In genomic region chr10:122054046-122055025, GRCh38 we compare ENCODE assay signal across 9 cellular contexts.
DNase-seq lines count a peak whose midpoint lies in the region; ATAC-seq and TF ChIP-seq lines count a peak whose summit lies in the region.
"Had no signal": no experiment of that assay in that cellular context is flagged by ENCODE, and none has a peak within 500 bp of the region (broad histone marks: within the 10 kb centered on the region; RNA-seq: fewer than 3 reads in every experiment).

No MANE protein-coding gene starts in this region.

- no peak for DNase-seq in OCI-LY7 (ENCODE audit: low spot score)
- peak; percentile 82 for DNase-seq in fibroblast of mammary gland (ENCODE audit: low read depth)
- DNase-seq in retinal pigment epithelial cell (ENCODE audit: low read depth), result no peak
- no peak for DNase-seq in OCI-M2 (lab: John Stamatoyannopoulos, UW; ENCODE audit: unreplicated experiment)
- DNase-seq in cortex of kidney (lab: John Stamatoyannopoulos, UW), result no peak
- DNase-seq in stimulated activated naive B cell treated with anti-CD40 and anti-IgM and Interleukin-4, amounts not matched to agents 10 μg/mL and 1 μg/mL and 100 μg/mL, for 72 hours, result no peak
- DNase-seq: NK-92 treated with Interleukin-12 subunit alpha and Interleukin-12 subunit beta, amount 100 ng/mL, for 24 hours had no signal

- peak; percentile 51; the same call in 1 of the 2 replicates for TF ChIP-seq CTCF in GM12875 (IDR thresholded peaks at IDR 0.05; ENCODE audit: borderline replicate concordance, insufficient read depth, low read depth, low read length)
- peak; percentile 70 for TF ChIP-seq CTCF in OCI-LY7 (conservative IDR thresholded peaks at IDR 0.05; ENCODE audit: low read length)
- TF ChIP-seq CTCF in fibroblast of mammary gland (conservative IDR thresholded peaks at IDR 0.05; ENCODE audit: control insufficient read depth, insufficient read depth, low read depth, low read length), result peak; percentile 86
- TF ChIP-seq CTCF in retinal pigment epithelial cell (conservative IDR thresholded peaks at IDR 0.05; ENCODE audit: low read depth, low read length), result peak; percentile 69

- H3K4me3 ChIP-seq in GM12875 (ENCODE audit: low read depth, low read length) (no peak overlapping the region), OCI-LY7 (ENCODE audit: low read depth, low read length, poor library complexity, severe bottlenecking) (no peak overlapping the region), fibroblast of mammary gland (ENCODE audit: control insufficient read depth, low read depth, low read length) (no peak overlapping the region), retinal pigment epithelial cell (ENCODE audit: low read length) (no peak overlapping the region)

- no peaks in the 10 kb centered on the region for H3K4me1 Mint-ChIP-seq in stimulated activated naive B cell treated with anti-CD40 and anti-IgM and Interleukin-4, amounts not matched to agents 10 μg/mL and 1 μg/mL and 100 μg/mL, for 72 hours

- H3K9me2 ChIP-seq in OCI-LY7 (ENCODE audit: insufficient read depth, low read length), result no peaks in the 10 kb centered on the region

- H3K4me1 ChIP-seq in OCI-LY7 (ENCODE audit: insufficient read depth, low read length, poor library complexity, severe bottlenecking), result no peaks in the 10 kb centered on the region

- H3K27me3 Mint-ChIP-seq in stimulated activated naive B cell treated with anti-CD40 and anti-IgM and Interleukin-4, amounts not matched to agents 10 μg/mL and 1 μg/mL and 100 μg/mL, for 72 hours, result peaks cover 4 to 6% of the 10 kb centered on the region in 2 donors

- CTCF ChIA-PET in OCI-LY7 (lab: Charles Lee; ENCODE audit: unreplicated experiment), result no interaction called here

- H3K27ac Mint-ChIP-seq in stimulated activated naive B cell treated with anti-CD40 and anti-IgM and Interleukin-4, amounts not matched to agents 10 μg/mL and 1 μg/mL and 100 μg/mL, for 72 hours, result no peak overlapping the region

- H3K27ac ChIP-seq in OCI-LY7 (ENCODE audit: low read depth, low read length, poor library complexity, severe bottlenecking), result no peak overlapping the region

- no peaks in the 10 kb centered on the region for H3K79me2 ChIP-seq in OCI-LY7 (ENCODE audit: insufficient read depth, low read depth, low read length)

- H3K36me3 ChIP-seq in OCI-LY7 (ENCODE audit: insufficient read depth, low read length), result no peaks in the 10 kb centered on the region

- H3K4me2 ChIP-seq in OCI-LY7 (ENCODE audit: low read length), result no peak overlapping the region

- H2AFZ ChIP-seq in OCI-LY7 (ENCODE audit: low read length), result no peak overlapping the region

- BruUV-seq in OCI-LY7 (replicated peaks; lab: Mats Ljungman, UMichigan), result no TSS peak

- POLR2A ChIA-PET in OCI-LY7 (lab: Charles Lee), result no interaction called here

- H3K9me3 Mint-ChIP-seq in stimulated activated naive B cell treated with anti-CD40 and anti-IgM and Interleukin-4, amounts not matched to agents 10 μg/mL and 1 μg/mL and 100 μg/mL, for 72 hours, result peaks cover 5 to 6% of the 10 kb centered on the region in 2 donors

- H3K9me3 ChIP-seq in OCI-LY7 (ENCODE audit: low read length), result no peaks in the 10 kb centered on the region

- no peak overlapping the region for H3K4me3 Mint-ChIP-seq in stimulated activated naive B cell treated with anti-CD40 and anti-IgM and Interleukin-4, amounts not matched to agents 10 μg/mL and 1 μg/mL and 100 μg/mL, for 72 hours

- no peak for ATAC-seq in GM21447 (IDR thresholded peaks at IDR 0.05; ENCODE audit: unreplicated experiment)
- ATAC-seq in stimulated activated naive B cell treated with anti-CD40 and anti-IgM and Interleukin-4, amounts not matched to agents 10 μg/mL and 1 μg/mL and 100 μg/mL, for 72 hours (replicated peaks), result no peak

- intact Hi-C loops in OCI-LY7 (cut with micrococcal nuclease; ENCODE audit: unreplicated experiment), result no loop called here

- H3K36me3 Mint-ChIP-seq in stimulated activated naive B cell treated with anti-CD40 and anti-IgM and Interleukin-4, amounts not matched to agents 10 μg/mL and 1 μg/mL and 100 μg/mL, for 72 hours, result no peaks in the 10 kb centered on the region

- no peaks in the 10 kb centered on the region for H4K20me1 ChIP-seq in OCI-LY7 (ENCODE audit: insufficient read depth, low read length)
